ENCODE assay signal across 1 cellular context in genomic region chr3:172294238-172294806, GRCh38.
TF ChIP-seq lines count a peak whose summit lies in the region.

No MANE protein-coding gene starts in this region.

TF ChIP-seq in GM12878, 131 proteins besides CTCF, POLR2A, EP300 and RAD21 (continued from another document):
- TF ChIP-seq E2F8 (IDR thresholded peaks at IDR 0.05; ENCODE audit: low read depth, partially characterized antibody): no peak
